In genomic region chr16:27426423-27427408, GRCh38 we compare ENCODE assay signal across 9 cellular contexts. TPM values are rescaled to one million over a fixed set of nuclear protein-coding genes. Genes with fewer than 3 reads are reported as not detected.
DNase-seq lines count a peak whose midpoint lies in the region; ATAC-seq and TF ChIP-seq lines count a peak whose summit lies in the region.
"Had no signal": no experiment of that assay in that cellular context is flagged by ENCODE, and none has a peak within 500 bp of the region (broad histone marks: within the 10 kb centered on the region; RNA-seq: fewer than 3 reads in every experiment).

No MANE protein-coding gene starts in this region.

- H3K4me1 Mint-ChIP-seq in activated T-cell treated with anti-CD3 and anti-CD28 coated beads, Interleukin-2, amount 50 U/mL, for 72 hours (ENCODE audit: low read depth) = peaks cover 90% of the 10 kb centered on the region
- H3K4me1 Mint-ChIP-seq in glutamatergic neuron (ENCODE audit: low read depth, unreplicated experiment) = no peaks in the 10 kb centered on the region

- DNase-seq in DMS 273 treated with DMSO at 0.1 percent for 48 hours (lab: John Stamatoyannopoulos, UW) = peak; percentile 37
- DNase-seq in PC-3 = peak; percentile 80
- DNase-seq in activated T-cell treated with anti-CD3 and anti-CD28 coated beads, Interleukin-2, amount 50 U/mL, for 72 hours = peak; percentile 83 to 85
- DNase-seq in glutamatergic neuron = peak; percentile 5
- peak; percentile 68 for DNase-seq in stimulated activated CD8-positive, alpha-beta memory T cell treated with anti-CD3 and anti-CD28 coated beads, Interleukin-12 subunit alpha, Interleukin-12 subunit beta, amount 100 ng/mL, for 1 hour (ENCODE audit: low read depth)
- DNase-seq in hippocampal formation (lab: John Stamatoyannopoulos, UW) = no peak

- H3K9me3 Mint-ChIP-seq in activated T-cell treated with anti-CD3 and anti-CD28 coated beads, Interleukin-2, amount 50 U/mL, for 72 hours = peaks cover 3 to 8% of the 10 kb centered on the region in 2 donors
- H3K9me3 Mint-ChIP-seq in glutamatergic neuron (ENCODE audit: unreplicated experiment) = peaks cover 6% of the 10 kb centered on the region

- peak overlapping the region; percentile 68 to 73 for H3K4me3 Mint-ChIP-seq in activated T-cell treated with anti-CD3 and anti-CD28 coated beads, Interleukin-2, amount 50 U/mL, for 72 hours
- no peak overlapping the region for H3K4me3 Mint-ChIP-seq in glutamatergic neuron (ENCODE audit: unreplicated experiment)

- no peaks in the 10 kb centered on the region for H3F3A ChIP-seq in PC-3 (ENCODE audit: low read length, unreplicated experiment)

- no TSS peak for BruUV-seq in PC-3 (replicated peaks; lab: Mats Ljungman, UMichigan)

- H3K4me2 ChIP-seq in PC-3 (ENCODE audit: low read length) = no peak overlapping the region

- no peaks in the 10 kb centered on the region for H3K27me3 ChIP-seq in PC-3 (ENCODE audit: low read length)
- H3K27me3 ChIP-seq: ascending aorta had no signal

- no peaks in the 10 kb centered on the region for H3K79me2 ChIP-seq in PC-3 (ENCODE audit: low read length)

- CTCF ChIA-PET in PC-3 (lab: Charles Lee) = no interaction called here

- POLR2A ChIA-PET in PC-3 (lab: Charles Lee; ENCODE audit: unreplicated experiment) = no interaction called here

- TF ChIP-seq CTCF in PC-3 (conservative IDR thresholded peaks at IDR 0.05; ENCODE audit: low read depth, low read length) = no peak
- TF ChIP-seq CTCF in glutamatergic neuron (IDR thresholded peaks at IDR 0.05; ENCODE audit: partially characterized antibody, unreplicated experiment) = no peak

- no peaks in the 10 kb centered on the region for H3K27me3 Mint-ChIP-seq in activated T-cell treated with anti-CD3 and anti-CD28 coated beads, Interleukin-2, amount 50 U/mL, for 72 hours (ENCODE audit: low read depth)
- peaks cover 13% of the 10 kb centered on the region for H3K27me3 Mint-ChIP-seq in glutamatergic neuron (ENCODE audit: unreplicated experiment)

- H3K36me3 ChIP-seq in PC-3 (ENCODE audit: low read depth, low read length) = no peaks in the 10 kb centered on the region
- H3K36me3 ChIP-seq: ascending aorta had no signal

- H3K27ac ChIP-seq in PC-3 (ENCODE audit: low read length) = no peak overlapping the region
- H3K27ac ChIP-seq: ascending aorta had no signal

- H3K4me3 ChIP-seq in PC-3 (ENCODE audit: low read length) = no peak overlapping the region
- H3K4me3 ChIP-seq: ascending aorta had no signal

- peak overlapping the region; percentile 86 for H3K27ac Mint-ChIP-seq in activated T-cell treated with anti-CD3 and anti-CD28 coated beads, Interleukin-2, amount 50 U/mL, for 72 hours
- no peak overlapping the region for H3K27ac Mint-ChIP-seq in glutamatergic neuron (ENCODE audit: unreplicated experiment)

- no peak overlapping the region for H3K9ac ChIP-seq in PC-3 (ENCODE audit: low read length)

- intact Hi-C loops in PC-3 (cut with micrococcal nuclease) = no loop called here

- H3K36me3 Mint-ChIP-seq in activated T-cell treated with anti-CD3 and anti-CD28 coated beads, Interleukin-2, amount 50 U/mL, for 72 hours (ENCODE audit: insufficient read depth in 2 of 2) = peaks cover 27 to 69% of the 10 kb centered on the region in 2 donors
- H3K36me3 Mint-ChIP-seq in glutamatergic neuron (ENCODE audit: unreplicated experiment) = peaks cover 8% of the 10 kb centered on the region

- H2AFZ ChIP-seq in PC-3 (ENCODE audit: low read length) = no peak overlapping the region

- H4K20me1 ChIP-seq in PC-3 (ENCODE audit: low read length) = no peaks in the 10 kb centered on the region

- 0 out of 2 replicates have a peak, but pooled peaks cover 8% of the 10 kb centered on the region for H3K9me3 ChIP-seq in PC-3 (ENCODE audit: low read length)

- no peaks in the 10 kb centered on the region for H3K9me2 ChIP-seq in PC-3 (replicated peaks; ENCODE audit: low read length)

- ATAC-seq in GM19324 (IDR thresholded peaks at IDR 0.05; ENCODE audit: low FRiP score, unreplicated experiment) (peak; percentile 94), HG03175 (IDR thresholded peaks at IDR 0.05; ENCODE audit: unreplicated experiment) (peak; percentile 91), PC-3 (peak; percentile 99)
- ATAC-seq in activated T-cell treated with anti-CD3 and anti-CD28 coated beads, Interleukin-2, amount 50 U/mL, for 72 hours (replicated peaks in 1 of 2) = peak; percentile 96 to 98

- H3K4me1 ChIP-seq in PC-3 (ENCODE audit: insufficient read depth, low read length) = no peaks in the 10 kb centered on the region
- H3K4me1 ChIP-seq: ascending aorta had no signal

RNA-seq across cellular contexts. Expression of gene IL21R, which starts 24.7 kb away (rescaled TPM):
- total RNA-seq in PC-3 (2014; rRNA removed) (0.55 TPM in 1 of 2 replicates, not detected in the other), glutamatergic neuron (ENCODE audit: unreplicated experiment) (0.86 TPM)
- 100 to 1,000 TPM; 155 to 166 TPM for total RNA-seq in activated T-cell treated with anti-CD3 and anti-CD28 coated beads, Interleukin-2, amount 50 U/mL, for 72 hours

Comparison
In these comparisons a context has a peak if more than half of its experiments do, and no peak if none do; other contexts are left out.
1. DNase-seq: peak in DMS 273 treated with DMSO at 0.1 percent for 48 hours (single experiment), PC-3 (single experiment), activated T-cell treated with anti-CD3 and anti-CD28 coated beads, Interleukin-2, amount 50 U/mL, for 72 hours (2 of 2), glutamatergic neuron (single experiment) and stimulated activated CD8-positive, alpha-beta memory T cell treated with anti-CD3 and anti-CD28 coated beads, Interleukin-12 subunit alpha, Interleukin-12 subunit beta, amount 100 ng/mL, for 1 hour (single experiment); none in hippocampal formation (0 of 2).
2. RNA of gene IL21R, which starts 24.7 kb away (total RNA-seq): 155 to 166 TPM in activated T-cell treated with anti-CD3 and anti-CD28 coated beads, Interleukin-2, amount 50 U/mL, for 72 hours; 0.86 TPM in glutamatergic neuron (single experiment) and 0.55 TPM in PC-3; every median in the first group is over 10 times any median in the second.
3. Peak in every context shown above with its lines, with median percentiles within 50 percentile points of each other: ATAC-seq.